ENCODE assay signal across 12 cellular contexts in genomic region chr13:40624338-40624737, GRCh38. TPM values are rescaled to one million over a fixed set of nuclear protein-coding genes. Genes with fewer than 3 reads are reported as not detected.
DNase-seq lines count a peak whose midpoint lies in the region; ATAC-seq and FAIRE-seq lines count a peak whose summit lies in the region.
"Had no signal": no experiment of that assay in that cellular context is flagged by ENCODE, and none has a peak within 500 bp of the region (broad histone marks: within the 10 kb centered on the region; RNA-seq: fewer than 3 reads in every experiment).

No MANE protein-coding gene starts in this region.

- peaks cover 50% of the 10 kb centered on the region for H3K4me1 Mint-ChIP-seq in activated CD4-positive, alpha-beta T cell treated with anti-CD3 and anti-CD28 coated beads, Interleukin-2, amount 10 ng/mL, durations not matched to agents 24 days and 14 days
- H3K4me1 Mint-ChIP-seq in activated T-cell treated with anti-CD3 and anti-CD28 coated beads, Interleukin-2, amount 50 U/mL, for 24 hours (ENCODE audit: low read depth) = peaks cover 84% of the 10 kb centered on the region

- H3K9me3 Mint-ChIP-seq in activated CD4-positive, alpha-beta T cell treated with anti-CD3 and anti-CD28 coated beads, Interleukin-2, amount 10 ng/mL, durations not matched to agents 24 days and 14 days = no peaks in the 10 kb centered on the region
- no peaks in the 10 kb centered on the region for H3K9me3 Mint-ChIP-seq in activated T-cell treated with anti-CD3 and anti-CD28 coated beads, Interleukin-2, amount 50 U/mL, for 24 hours

- peak; percentile 71 for DNase-seq in activated CD4-positive, alpha-beta T cell treated with anti-CD3 and anti-CD28 coated beads for 48 hours
- DNase-seq in activated CD4-positive, alpha-beta T cell treated with anti-CD3 and anti-CD28 coated beads, Interleukin-2, amount 10 ng/mL, durations not matched to agents 24 days and 14 days = no peak
- no peak for DNase-seq in activated T-cell treated with anti-CD3 and anti-CD28 coated beads, Interleukin-2, amount 50 U/mL, for 24 hours
- DNase-seq in stimulated activated CD8-positive, alpha-beta memory T cell treated with anti-CD3 and anti-CD28 coated beads, Interleukin-7, amount 100 ng/mL, for 4 hours (ENCODE audit: low read depth in 2 of 2) = peak; percentile 15 to 21
- no peak for DNase-seq in AML-193 (lab: John Stamatoyannopoulos, UW)
- DNase-seq in ureter (ENCODE audit: low spot score) = no peak
- DNase-seq: KBM-7, NCI-H2171 treated with DMSO at 0.1 percent for 48 hours, nucleus accumbens had no signal

- H3K4me3 Mint-ChIP-seq in activated CD4-positive, alpha-beta T cell treated with anti-CD3 and anti-CD28 coated beads, Interleukin-2, amount 10 ng/mL, durations not matched to agents 24 days and 14 days = no peak overlapping the region
- peak overlapping the region; percentile 23 for H3K4me3 Mint-ChIP-seq in activated T-cell treated with anti-CD3 and anti-CD28 coated beads, Interleukin-2, amount 50 U/mL, for 24 hours

- peaks cover 32% of the 10 kb centered on the region for H3K36me3 Mint-ChIP-seq in activated CD4-positive, alpha-beta T cell treated with anti-CD3 and anti-CD28 coated beads, Interleukin-2, amount 10 ng/mL, durations not matched to agents 24 days and 14 days (ENCODE audit: low read depth)
- H3K36me3 Mint-ChIP-seq in activated T-cell treated with anti-CD3 and anti-CD28 coated beads, Interleukin-2, amount 50 U/mL, for 24 hours (ENCODE audit: low read depth) = peaks cover 68% of the 10 kb centered on the region

- ATAC-seq in HG03108 (IDR thresholded peaks at IDR 0.05; ENCODE audit: unreplicated experiment) = no peak

- no peak overlapping the region for H3K27ac Mint-ChIP-seq in activated CD4-positive, alpha-beta T cell treated with anti-CD3 and anti-CD28 coated beads, Interleukin-2, amount 10 ng/mL, durations not matched to agents 24 days and 14 days
- peak overlapping the region; percentile 78 for H3K27ac Mint-ChIP-seq in activated T-cell treated with anti-CD3 and anti-CD28 coated beads, Interleukin-2, amount 50 U/mL, for 24 hours

- intact Hi-C loops in activated CD4-positive, alpha-beta T cell treated with anti-CD3 and anti-CD28 coated beads, Interleukin-2, amount 10 ng/mL, durations not matched to agents 24 days and 14 days (cut with micrococcal nuclease) = no loop called here

- peak; percentile 5 for FAIRE-seq in islet of Langerhans (lab: Jason Lieb, UNC)
- FAIRE-seq: frontal cortex had no signal

- H3K27me3 Mint-ChIP-seq in activated CD4-positive, alpha-beta T cell treated with anti-CD3 and anti-CD28 coated beads, Interleukin-2, amount 10 ng/mL, durations not matched to agents 24 days and 14 days = no peaks in the 10 kb centered on the region
- no peaks in the 10 kb centered on the region for H3K27me3 Mint-ChIP-seq in activated T-cell treated with anti-CD3 and anti-CD28 coated beads, Interleukin-2, amount 50 U/mL, for 24 hours

RNA-seq across cellular contexts. Expression of gene FOXO1, which starts 42.1 kb away (rescaled TPM):
- total RNA-seq in activated CD4-positive, alpha-beta T cell treated with anti-CD3 and anti-CD28 coated beads, Interleukin-2, amount 10 ng/mL, durations not matched to agents 24 days and 14 days = 38.1 and 39.6 TPM in 2 replicates
- total RNA-seq in ureter = 31.4 TPM

Comparison
In these comparisons a context has a peak if more than half of its experiments do, and no peak if none do; other contexts are left out.
1. DNase-seq: peak in activated CD4-positive, alpha-beta T cell treated with anti-CD3 and anti-CD28 coated beads for 48 hours (single experiment) and stimulated activated CD8-positive, alpha-beta memory T cell treated with anti-CD3 and anti-CD28 coated beads, Interleukin-7, amount 100 ng/mL, for 4 hours (2 of 2); none in activated CD4-positive, alpha-beta T cell treated with anti-CD3 and anti-CD28 coated beads, Interleukin-2, amount 10 ng/mL, durations not matched to agents 24 days and 14 days (single experiment), activated T-cell treated with anti-CD3 and anti-CD28 coated beads, Interleukin-2, amount 50 U/mL, for 24 hours (single experiment), AML-193 (0 of 2) and ureter (single experiment).